In the genomic region with DNA sequence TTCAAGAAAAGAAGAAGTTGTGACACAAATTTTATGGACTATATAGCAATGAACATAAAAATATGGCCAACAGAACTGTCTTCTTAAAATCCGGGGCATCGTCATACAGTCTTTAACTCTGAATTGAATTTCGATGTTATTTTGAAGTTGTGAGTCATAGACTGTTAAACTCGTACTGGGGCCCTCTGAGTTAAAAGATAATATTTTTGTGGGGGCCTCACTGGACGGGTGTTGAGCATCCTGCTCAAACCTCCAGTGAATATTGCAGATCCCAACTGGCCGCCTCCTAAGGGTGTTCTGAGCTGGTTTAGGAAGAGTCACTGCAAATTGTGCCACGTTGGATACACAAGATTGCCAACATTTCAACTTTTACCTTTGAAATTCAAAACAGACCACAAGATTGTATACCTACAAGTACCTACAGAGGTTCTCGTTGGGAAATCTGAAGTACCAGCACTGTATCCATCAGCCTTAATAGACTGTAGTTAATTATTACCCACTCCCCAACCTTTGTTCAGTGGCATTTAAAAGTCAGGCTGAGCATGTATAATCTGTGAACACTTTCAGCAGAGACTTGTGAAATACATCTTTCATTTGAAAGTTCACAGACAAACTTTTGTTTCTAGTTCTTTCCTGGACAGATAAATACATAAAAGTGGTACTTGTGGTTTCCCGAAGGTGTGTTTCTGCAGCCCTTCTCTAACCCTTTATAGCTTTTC, we compare ENCODE assay signal across 20 cellular contexts. TPM values are rescaled to one million over a fixed set of nuclear protein-coding genes. Genes with fewer than 3 reads are reported as not detected.
DNase-seq lines count a peak whose midpoint lies in the region; ATAC-seq and TF ChIP-seq lines count a peak whose summit lies in the region.
"Had no signal": no experiment of that assay in that cellular context is flagged by ENCODE, and none has a peak within 500 bp of the region (broad histone marks: within the 10 kb centered on the region; RNA-seq: fewer than 3 reads in every experiment).

No MANE protein-coding gene starts in this region.

- peak overlapping the region; percentile 79 for H3K27ac Mint-ChIP-seq in Calu3 (ENCODE audit: unreplicated experiment)
- H3K27ac Mint-ChIP-seq: activated naive CD4-positive, alpha-beta T cell treated with anti-CD3 and anti-CD28 coated beads, Interleukin-2, amount 50 U/mL, for 72 hours had no signal

- CTCF ChIA-PET in Calu3 (lab: Charles Lee), result no interaction called here

- H3K36me3 ChIP-seq in body of pancreas (replicated peaks in 1 of 2; ENCODE audit: insufficient read depth in 1 of 2, low read depth in 2 of 2) (no peaks in the 10 kb centered on the region), mucosa of descending colon (ENCODE audit: low read depth) (no peaks in the 10 kb centered on the region)
- H3K36me3 ChIP-seq: left ventricle myocardium inferior had no signal

- H3K4me3 Mint-ChIP-seq in Calu3 (ENCODE audit: low read depth, unreplicated experiment), result no peak overlapping the region
- H3K4me3 Mint-ChIP-seq: brain had no signal

- H3K4me3 ChIP-seq in body of pancreas (no peak overlapping the region), mucosa of descending colon (no peak overlapping the region)
- H3K4me3 ChIP-seq: coronary artery, GM23248, K562, left ventricle myocardium inferior had no signal

- peaks cover 32% of the 10 kb centered on the region for H3K4me1 Mint-ChIP-seq in Calu3 (ENCODE audit: low read depth, unreplicated experiment)
- H3K4me1 Mint-ChIP-seq: brain had no signal

- no peaks in the 10 kb centered on the region for H3K27me3 ChIP-seq in body of pancreas
- H3K27me3 ChIP-seq: foreskin keratinocyte had no signal

- no peaks in the 10 kb centered on the region for H3K9me3 Mint-ChIP-seq in Calu3 (ENCODE audit: low read depth, unreplicated experiment)
- H3K9me3 Mint-ChIP-seq: activated naive CD4-positive, alpha-beta T cell treated with anti-CD3 and anti-CD28 coated beads, Interleukin-2, amount 50 U/mL, for 72 hours had no signal

- no peaks in the 10 kb centered on the region for H3K4me1 ChIP-seq in body of pancreas
- H3K4me1 ChIP-seq in mucosa of descending colon (ENCODE audit: low read depth), result no peaks in the 10 kb centered on the region
- H3K4me1 ChIP-seq: foreskin keratinocyte, left ventricle myocardium inferior had no signal

- H3K27me3 Mint-ChIP-seq in Calu3 (ENCODE audit: unreplicated experiment), result no peaks in the 10 kb centered on the region

- H3K36me3 Mint-ChIP-seq in Calu3 (ENCODE audit: insufficient read depth, unreplicated experiment), result no peaks in the 10 kb centered on the region
- H3K36me3 Mint-ChIP-seq: activated naive CD4-positive, alpha-beta T cell treated with anti-CD3 and anti-CD28 coated beads, Interleukin-2, amount 50 U/mL, for 72 hours had no signal

- BruUV-seq in Calu3 (replicated peaks; lab: Mats Ljungman, UMichigan), result no TSS peak

- ATAC-seq in GM19452 (IDR thresholded peaks at IDR 0.05; ENCODE audit: unreplicated experiment), result peak; percentile 73
- ATAC-seq in body of pancreas, result peak; percentile 48
- peak; percentile 40 for ATAC-seq in mucosa of descending colon
- ATAC-seq: foreskin keratinocyte, K562 had no signal

- no peaks in the 10 kb centered on the region for H3K9me3 ChIP-seq in body of pancreas
- no peaks in the 10 kb centered on the region for H3K9me3 ChIP-seq in mucosa of descending colon

- WGBS in body of pancreas, 2 donors, result 55 to 64% methylated on average over 9 of the region's 9 CpGs

- no peak for TF ChIP-seq POLR2A in body of pancreas (IDR thresholded peaks at IDR 0.05)

- intact Hi-C loops in Calu3 (cut with micrococcal nuclease; ENCODE audit: unreplicated experiment), result no loop called here
- intact Hi-C loops in body of pancreas (cut with DNase I), result no loop called here
- intact Hi-C loops in mucosa of descending colon (cut with DNase I, micrococcal nuclease), result no loop called here

- TF ChIP-seq CTCF in Calu3 (IDR thresholded peaks at IDR 0.05; ENCODE audit: unreplicated experiment) (no peak), body of pancreas (IDR thresholded peaks at IDR 0.05) (no peak), mucosa of descending colon (IDR thresholded peaks at IDR 0.05) (no peak)

- no peak for DNase-seq in Calu3
- no peak for DNase-seq in body of pancreas
- DNase-seq in mucosa of descending colon, result no peak
- DNase-seq in GM03348 (ENCODE audit: low spot score), result no peak
- DNase-seq in dedifferentiated amniotic fluid mesenchymal stem cell (ENCODE audit: extremely low spot score), result no peak
- DNase-seq in effector CD4-positive, alpha-beta T cell, result no peak
- DNase-seq: activated CD4-positive, alpha-beta T cell treated with anti-CD3 and anti-CD28 coated beads, Interleukin-2, amount 50 U/mL, for 48 hours; activated T-cell treated with anti-CD3 and anti-CD28 coated beads, Interleukin-2, amount 50 U/mL, for 48 hours; foreskin keratinocyte; GM23248; left ventricle myocardium inferior; NCI-H2029 treated with DMSO at 0.1 percent for 48 hours; NCI-H510A treated with DMSO at 0.1 percent for 48 hours; SHP77; stimulated activated CD4-positive, alpha-beta T cell treated with anti-CD3 and anti-CD28 coated beads, Interleukin-2, amount 100 ng/mL, for 24 hours had no signal

- no peak overlapping the region for H3K27ac ChIP-seq in body of pancreas
- H3K27ac ChIP-seq: coronary artery, foreskin keratinocyte, GM23248, left ventricle myocardium inferior had no signal

RNA-seq across cellular contexts. Expression of gene KLHL23, which starts 27.8 kb away (rescaled TPM):
- total RNA-seq in Calu3 (2022) (40.4 and 49.5 TPM in 2 replicates), body of pancreas (1 to 10 TPM; 3.6 to 5.4 TPM), mucosa of descending colon (10 to 100 TPM; 12.1 to 57.4 (median 13.1) TPM)

RNA-seq across cellular contexts. Expression of gene SSB, which starts 37.3 kb away (rescaled TPM):
- total RNA-seq in Calu3 (2022) (143 TPM in 2 replicates), body of pancreas (10 to 100 TPM; 36.6 to 46.4 TPM), mucosa of descending colon (10 to 100 TPM; 29.2 to 72.3 (median 52.9) TPM)
